ENCODE assay signal across 9 cellular contexts in genomic region chr20:44583179-44583578, GRCh38. TPM values are rescaled to one million over a fixed set of nuclear protein-coding genes. Genes with fewer than 3 reads are reported as not detected.
DNase-seq lines count a peak whose midpoint lies in the region; ATAC-seq and TF ChIP-seq lines count a peak whose summit lies in the region.
"Had no signal": no experiment of that assay in that cellular context is flagged by ENCODE, and none has a peak within 500 bp of the region (broad histone marks: within the 10 kb centered on the region; RNA-seq: fewer than 3 reads in every experiment).

No MANE protein-coding gene starts in this region.

- DNase-seq in MG63: no peak
- no peak for DNase-seq in dorsolateral prefrontal cortex
- DNase-seq in transverse colon: no peak
- DNase-seq in SKM-1 (lab: John Stamatoyannopoulos, UW; ENCODE audit: unreplicated experiment): no peak
- DNase-seq in KBM-7: no peak
- DNase-seq: activated CD8-positive, alpha-beta memory T cell treated with anti-CD3 and anti-CD28 coated beads, Interleukin-2, amount 10 ng/mL, durations not matched to agents 7 days and 5 days had no signal

- TF ChIP-seq CTCF in dorsolateral prefrontal cortex (IDR thresholded peaks at IDR 0.05 in 54 of 56, conservative IDR thresholded peaks at IDR 0.05 in 2 of 56; ENCODE audit: low read depth in 1 of 56, partially characterized antibody in 56 of 56) (no peak), transverse colon (IDR thresholded peaks at IDR 0.05) (no peak)

- H3K36me3 ChIP-seq in MG63 (no peaks in the 10 kb centered on the region), muscle layer of colon (ENCODE audit: insufficient read depth, low read length) (no peaks in the 10 kb centered on the region), transverse colon (no peaks in the 10 kb centered on the region)
- H3K36me3 ChIP-seq: cardiac muscle cell had no signal

- H3K27me3 ChIP-seq in MG63 (no peaks in the 10 kb centered on the region), dorsolateral prefrontal cortex (no peaks in the 10 kb centered on the region), muscle layer of colon (ENCODE audit: control insufficient read depth in 1 of 2, insufficient read depth in 2 of 2, low read length in 2 of 2) (no peaks in the 10 kb centered on the region), transverse colon (no peaks in the 10 kb centered on the region)
- H3K27me3 ChIP-seq: cardiac muscle cell had no signal

- H3K9me3 ChIP-seq in MG63: no peaks in the 10 kb centered on the region
- no peaks in the 10 kb centered on the region for H3K9me3 ChIP-seq in muscle layer of colon (ENCODE audit: low read length)
- no peaks in the 10 kb centered on the region for H3K9me3 ChIP-seq in transverse colon

- peak; percentile 6 for TF ChIP-seq POLR2A in transverse colon (IDR thresholded peaks at IDR 0.05)

- in situ Hi-C loops in transverse colon (cut with MboI; ENCODE audit: low pct_ligation_motif_present in 1 of 4, low pct_unique_long_range_greater_than_20kb in 1 of 4, low sequenced_read_pairs in 3 of 4): no loop called here
- in situ Hi-C loops in KBM-7 (cut with MboI; ENCODE audit: low pct_unique_long_range_greater_than_20kb, low sequenced_read_pairs): no loop called here

- H3K4me1 ChIP-seq in muscle layer of colon (ENCODE audit: insufficient read depth, low read length) (peaks cover 83% of the 10 kb centered on the region), transverse colon (peaks cover 14 to 61% (median 40%) of the 10 kb centered on the region in 4 donors)

- no peak for ATAC-seq in HG03139 (IDR thresholded peaks at IDR 0.05; ENCODE audit: unreplicated experiment)
- ATAC-seq: activated CD8-positive, alpha-beta memory T cell treated with anti-CD3 and anti-CD28 coated beads, Interleukin-2, amount 10 ng/mL, durations not matched to agents 7 days and 5 days had no signal

- H3K27ac ChIP-seq in dorsolateral prefrontal cortex: peak overlapping the region in 32 of 59 donors; percentile 2 to 82 (median 38)
- H3K27ac ChIP-seq in muscle layer of colon (ENCODE audit: low read depth, low read length): peak overlapping the region; percentile 71
- H3K27ac ChIP-seq in transverse colon: peak overlapping the region; percentile 80 to 87 (median 86)
- H3K27ac ChIP-seq: cardiac muscle cell had no signal

- H3K4me3 ChIP-seq in MG63 (peak overlapping the region; percentile 47), dorsolateral prefrontal cortex (peak overlapping the region in 37 of 59 donors; percentile 1 to 51 (median 22)), muscle layer of colon (ENCODE audit: low read depth in 1 of 2, low read length in 2 of 2) (peak overlapping the region in 1 of 2 donors; percentile 52), transverse colon (peak overlapping the region in 3 of 4 donors; percentile 13 to 45 (median 20))
- H3K4me3 ChIP-seq: cardiac muscle cell had no signal

- intact Hi-C loops in dorsolateral prefrontal cortex (cut with DNase I): no loop called here
- intact Hi-C loops in transverse colon (cut with DNase I; ENCODE audit: low total_unique reads): no loop called here

- peak overlapping the region; percentile 41 for H3K9ac ChIP-seq in muscle layer of colon (ENCODE audit: low read length)

- TF ChIP-seq EP300 in transverse colon (IDR thresholded peaks at IDR 0.05; ENCODE audit: low read depth): no peak

- 14 to 16% methylated on average over 1 of the region's 1 CpG for WGBS in transverse colon (ENCODE audit: low coverage in 1 of 2), 2 donors

RNA-seq across cellular contexts. Expression of gene PKIG, which starts 0.8 kb away (rescaled TPM):
- total RNA-seq in MG63 (2014; rRNA removed; shearing (Covaris generic); ENCODE audit: low replicate concordance): 73.0 and 79.2 TPM in 2 replicates
- total RNA-seq in dorsolateral prefrontal cortex (100 to 1,000 TPM in 6 of 120 experiments, 10 to 100 TPM in 114; 35.0 to 115 (median 72.9) TPM), transverse colon (100 to 1,000 TPM in 1 of 4 donors, 10 to 100 TPM in 3; 40.8 to 106 (median 80.4) TPM)
